In the genomic region with DNA sequence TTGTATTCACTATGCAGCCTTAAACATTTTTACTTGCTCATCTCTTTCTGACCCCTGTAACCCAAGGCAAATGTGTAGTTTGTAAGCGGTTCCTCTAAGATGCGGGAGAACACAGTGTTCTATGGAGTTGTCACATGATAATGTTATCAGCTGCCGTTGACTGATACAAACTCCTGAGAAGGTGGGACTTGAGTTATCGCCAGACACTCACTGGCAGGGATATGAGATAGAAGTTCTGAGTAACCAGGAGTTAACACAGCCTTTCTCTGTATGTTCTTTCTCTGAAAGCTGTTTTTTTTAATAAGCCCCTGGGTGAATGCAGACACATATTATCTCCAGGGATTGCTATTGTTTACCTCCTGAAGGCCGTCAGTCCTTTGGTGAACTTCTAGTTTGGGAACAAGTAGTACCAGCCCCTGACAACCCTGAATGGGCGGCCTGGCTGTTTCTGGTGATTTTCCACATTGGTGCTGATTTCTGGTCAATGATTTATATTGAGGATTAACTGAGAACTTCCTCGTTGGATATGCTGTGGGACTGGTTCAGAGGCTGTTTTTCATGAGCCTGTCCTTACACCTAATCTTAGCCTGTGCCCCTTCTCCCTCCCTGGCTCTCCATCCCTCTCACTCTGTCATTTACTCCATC, we compare ENCODE assay signal across 11 cellular contexts.
A peak's percentile ranks its signal among the peaks of the same experiment; 100 is the strongest.
DNase-seq lines count a peak whose midpoint lies in the region; ATAC-seq and TF ChIP-seq lines count a peak whose summit lies in the region.
"Had no signal": no experiment of that assay in that cellular context is flagged by ENCODE, and none has a peak within 500 bp of the region (broad histone marks: within the 10 kb centered on the region; RNA-seq: fewer than 3 reads in every experiment).

No MANE protein-coding gene starts in this region.

- POLR2A ChIA-PET in CD8-positive, alpha-beta memory T cell (lab: Charles Lee): no interaction called here

- H3K4me1 ChIP-seq in CD8-positive, alpha-beta memory T cell (ENCODE audit: insufficient read depth, low read length): no peaks in the 10 kb centered on the region
- H3K4me1 ChIP-seq in body of pancreas: peaks cover 60% of the 10 kb centered on the region
- H3K4me1 ChIP-seq in right cardiac atrium (ENCODE audit: control insufficient read depth, insufficient read depth, low read length): peaks cover 13% of the 10 kb centered on the region
- peaks cover 2% of the 10 kb centered on the region for H3K4me1 ChIP-seq in parathyroid adenoma

- no peaks in the 10 kb centered on the region for H3K36me3 ChIP-seq in CD8-positive, alpha-beta memory T cell (ENCODE audit: insufficient read depth, low read length)
- H3K36me3 ChIP-seq in body of pancreas (replicated peaks in 1 of 2; ENCODE audit: insufficient read depth in 1 of 2, low read depth in 2 of 2) (no peaks in the 10 kb centered on the region), parathyroid adenoma (ENCODE audit: control insufficient read depth, insufficient read depth, low read length) (no peaks in the 10 kb centered on the region)

- CTCF ChIA-PET in CD8-positive, alpha-beta memory T cell (lab: Charles Lee): no interaction called here

- H3K27ac Mint-ChIP-seq in CD8-positive, alpha-beta memory T cell: no peak overlapping the region
- H3K27ac Mint-ChIP-seq: activated CD4-positive, alpha-beta T cell treated with anti-CD3 and anti-CD28 coated beads for 36 hours had no signal

- H3K36me3 Mint-ChIP-seq in CD8-positive, alpha-beta memory T cell: no peaks in the 10 kb centered on the region

- H3K79me2 ChIP-seq in parathyroid adenoma: peaks cover 14% of the 10 kb centered on the region

- H3K9ac ChIP-seq in parathyroid adenoma: no peak overlapping the region

- 11% methylated on average over 7 of the region's 7 CpGs for WGBS in body of pancreas, 2 donors
- WGBS in right cardiac atrium: 34% methylated on average over 7 of the region's 7 CpGs

- H3K4me3 ChIP-seq in CD8-positive, alpha-beta memory T cell (ENCODE audit: low read length): no peak overlapping the region
- H3K4me3 ChIP-seq in body of pancreas (no peak overlapping the region), right cardiac atrium (ENCODE audit: low read length) (no peak overlapping the region), parathyroid adenoma (ENCODE audit: low read depth, low read length) (no peak overlapping the region)

- H3K9me3 Mint-ChIP-seq in CD8-positive, alpha-beta memory T cell: no peaks in the 10 kb centered on the region

- peaks cover 4 to 42% of the 10 kb centered on the region in 2 donors for H3K27me3 Mint-ChIP-seq in CD8-positive, alpha-beta memory T cell

- no peaks in the 10 kb centered on the region for H3K27me3 ChIP-seq in CD8-positive, alpha-beta memory T cell (ENCODE audit: insufficient read depth, low read length, poor library complexity, severe bottlenecking)
- no peaks in the 10 kb centered on the region for H3K27me3 ChIP-seq in body of pancreas
- no peaks in the 10 kb centered on the region for H3K27me3 ChIP-seq in right cardiac atrium (ENCODE audit: control insufficient read depth, insufficient read depth)
- no peaks in the 10 kb centered on the region for H3K27me3 ChIP-seq in parathyroid adenoma (ENCODE audit: control insufficient read depth, insufficient read depth, low read length)

- H3K9me3 ChIP-seq in CD8-positive, alpha-beta memory T cell (ENCODE audit: low read length): no peaks in the 10 kb centered on the region
- H3K9me3 ChIP-seq in body of pancreas (no peaks in the 10 kb centered on the region), right cardiac atrium (ENCODE audit: control insufficient read depth, low read length) (no peaks in the 10 kb centered on the region), parathyroid adenoma (ENCODE audit: control insufficient read depth, low read length) (no peaks in the 10 kb centered on the region)

- intact Hi-C loops in body of pancreas (cut with DNase I) (no loop called here), right cardiac atrium (cut with DNase I) (no loop called here)

- no peak for DNase-seq in CD8-positive, alpha-beta memory T cell
- peak; percentile 82 to 92 (median 86) for DNase-seq in body of pancreas
- DNase-seq in right cardiac atrium: no peak
- DNase-seq in dedifferentiated amniotic fluid mesenchymal stem cell (ENCODE audit: extremely low spot score): no peak
- no peak for DNase-seq in putamen (ENCODE audit: low spot score)
- DNase-seq: activated CD4-positive, alpha-beta T cell treated with anti-CD3 and anti-CD28 coated beads for 36 hours; effector CD4-positive, alpha-beta T cell; NCI-H1694 treated with DMSO at 0.1 percent for 48 hours had no signal

- H3K27ac ChIP-seq in CD8-positive, alpha-beta memory T cell (ENCODE audit: low read depth, low read length): peak overlapping the region; percentile 30
- peak overlapping the region; percentile 93 to 98 (median 95) for H3K27ac ChIP-seq in body of pancreas
- H3K27ac ChIP-seq in right cardiac atrium (ENCODE audit: low read length): peak overlapping the region; percentile 72
- H3K27ac ChIP-seq in parathyroid adenoma: no peak overlapping the region

- TF ChIP-seq CTCF in body of pancreas (IDR thresholded peaks at IDR 0.05): no peak
- no peak for TF ChIP-seq CTCF in parathyroid adenoma (IDR thresholded peaks at IDR 0.05)

- no peak overlapping the region for H2AFZ ChIP-seq in parathyroid adenoma

- H3K4me3 Mint-ChIP-seq in CD8-positive, alpha-beta memory T cell: no peak overlapping the region
- H3K4me3 Mint-ChIP-seq: activated CD4-positive, alpha-beta T cell treated with anti-CD3 and anti-CD28 coated beads for 36 hours had no signal

- peak in 1 of 3 donors; percentile 33 for TF ChIP-seq POLR2A in body of pancreas (IDR thresholded peaks at IDR 0.05)

- peak overlapping the region; percentile 42 for H3K4me2 ChIP-seq in parathyroid adenoma (ENCODE audit: low read length)

- ATAC-seq in body of pancreas: peak; percentile 84
- peak; percentile 85 to 92 for ATAC-seq in right cardiac atrium
- no peak for ATAC-seq in HG02970 (IDR thresholded peaks at IDR 0.05; ENCODE audit: low FRiP score, unreplicated experiment)
- no peak for ATAC-seq in GM21381 (IDR thresholded peaks at IDR 0.05; ENCODE audit: unreplicated experiment)
- ATAC-seq: activated CD4-positive, alpha-beta T cell treated with anti-CD3 and anti-CD28 coated beads for 36 hours had no signal

- H3K4me1 Mint-ChIP-seq in CD8-positive, alpha-beta memory T cell: peaks cover 0 to 4% (median 0%) of the 10 kb centered on the region in 3 donors

Comparison
In these comparisons a context has a peak if more than half of its experiments do, and no peak if none do; other contexts are left out.
1. DNase-seq: peak in body of pancreas (4 of 4); none in CD8-positive, alpha-beta memory T cell (0 of 5), right cardiac atrium (0 of 3), dedifferentiated amniotic fluid mesenchymal stem cell (single experiment) and putamen (single experiment).
2. ATAC-seq: peak in body of pancreas (single experiment) and right cardiac atrium (2 of 2); none in HG02970 (single experiment) and GM21381 (single experiment).